15 cellular contexts compared by ENCODE assay signal in the genomic region with DNA sequence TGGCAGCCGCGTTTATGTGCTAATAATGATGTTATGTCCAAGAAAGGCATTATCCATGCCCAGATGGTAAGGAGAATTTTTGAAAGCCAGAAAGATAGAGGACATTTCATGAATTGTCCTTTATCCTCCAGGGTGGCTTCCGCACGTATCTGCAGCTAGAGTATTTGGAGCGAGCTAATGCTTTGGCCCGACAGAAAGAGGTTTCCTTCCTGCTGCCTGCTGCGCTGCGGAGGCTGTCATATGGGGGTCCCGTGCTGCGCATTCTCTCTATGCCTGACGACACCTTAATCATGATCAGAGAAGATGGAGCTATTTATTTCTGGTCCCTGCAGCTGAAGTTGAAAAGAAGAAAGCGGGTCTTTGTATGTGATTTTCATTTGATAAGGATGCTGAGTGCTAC.
DNase-seq lines count a peak whose midpoint lies in the region; ATAC-seq, FAIRE-seq and TF ChIP-seq lines count a peak whose summit lies in the region.
"Had no signal": no experiment of that assay in that cellular context is flagged by ENCODE, and none has a peak within 500 bp of the region (broad histone marks: within the 10 kb centered on the region; RNA-seq: fewer than 3 reads in every experiment).

No MANE protein-coding gene starts in this region.

- H3K27ac ChIP-seq in astrocyte (ENCODE audit: low read depth, low read length) (no peak overlapping the region), dorsolateral prefrontal cortex (peak overlapping the region in 33 of 59 donors; percentile 2 to 64 (median 32))

- H3K9me3 ChIP-seq in astrocyte (ENCODE audit: insufficient read depth, low read depth, low read length) = no peaks in the 10 kb centered on the region
- H3K9me3 ChIP-seq in mucosa of descending colon = no peaks in the 10 kb centered on the region
- H3K9me3 ChIP-seq: HAP-1 had no signal

- H3K4me3 ChIP-seq in astrocyte (ENCODE audit: insufficient read depth, low read depth, low read length) (no peak overlapping the region), dorsolateral prefrontal cortex (peak overlapping the region in 31 of 59 donors; percentile 1 to 55 (median 18)), mucosa of descending colon (no peak overlapping the region)
- H3K4me3 ChIP-seq: HAP-1 had no signal

- no peaks in the 10 kb centered on the region for H3K79me2 ChIP-seq in astrocyte (ENCODE audit: insufficient read depth, low read length)

- peak; percentile 87 for DNase-seq in G401 (ENCODE audit: low spot score)
- DNase-seq in astrocyte (ENCODE audit: low read depth) = no peak
- peak in 2 of 10 donors; percentile 39 to 67 for DNase-seq in dorsolateral prefrontal cortex
- DNase-seq in occipital lobe (lab: John Stamatoyannopoulos, UW) = peak; percentile 5
- no peak for DNase-seq in mucosa of descending colon
- DNase-seq in activated T-helper 1 cell treated with anti-CD3 and anti-CD28 coated beads, Interleukin-12 subunit alpha, Interleukin-12 subunit beta, Interleukin-2, Interleukin-4 antibody, amounts not matched to agents 30 ng/mL and 10 ng/mL and 1 ng/mL, durations not matched to agents 14 hours and 24 hours and 36 hours (ENCODE audit: low spot score) = no peak
- DNase-seq in natural killer cell = no peak
- DNase-seq: CD8-positive, alpha-beta T cell; COR-L47 had no signal

- FAIRE-seq in astrocyte (lab: Jason Lieb, UNC) = no peak
- FAIRE-seq: A204.1, GM18507, H1, HTR-8/SVneo had no signal

- H3K4me1 Mint-ChIP-seq in astrocyte (ENCODE audit: low read depth, unreplicated experiment) = peaks cover 6% of the 10 kb centered on the region
- H3K4me1 Mint-ChIP-seq in activated T-helper 1 cell treated with anti-CD3 and anti-CD28 coated beads, Interleukin-12 subunit alpha, Interleukin-12 subunit beta, Interleukin-2, Interleukin-4 antibody, amounts not matched to agents 30 ng/mL and 10 ng/mL and 1 ng/mL, durations not matched to agents 14 hours and 24 hours and 36 hours (ENCODE audit: low read depth) = no peaks in the 10 kb centered on the region
- no peaks in the 10 kb centered on the region for H3K4me1 Mint-ChIP-seq in natural killer cell
- H3K4me1 Mint-ChIP-seq: CD14-positive monocyte had no signal

- no peak for TF ChIP-seq CTCF in astrocyte (IDR thresholded peaks at IDR 0.05; ENCODE audit: insufficient read depth, low read depth, low read length)
- TF ChIP-seq CTCF in dorsolateral prefrontal cortex (IDR thresholded peaks at IDR 0.05 in 54 of 56, conservative IDR thresholded peaks at IDR 0.05 in 2 of 56; ENCODE audit: low read depth in 1 of 56, partially characterized antibody in 56 of 56) = no peak
- no peak for TF ChIP-seq CTCF in mucosa of descending colon (IDR thresholded peaks at IDR 0.05)
- no peak for TF ChIP-seq CTCF in natural killer cell (IDR thresholded peaks at IDR 0.05)

- in situ Hi-C loops in G401 (cut with HindIII; ENCODE audit: low sequenced_read_pairs) = no loop called here

- H2AFZ ChIP-seq in astrocyte (ENCODE audit: low read depth, low read length) = no peak overlapping the region

- H3K27me3 Mint-ChIP-seq in astrocyte (ENCODE audit: low read depth, unreplicated experiment) (peaks cover 32% of the 10 kb centered on the region), natural killer cell (ENCODE audit: low read depth in 2 of 2) (peaks cover 17 to 46% of the 10 kb centered on the region in 2 donors)
- H3K27me3 Mint-ChIP-seq in activated T-helper 1 cell treated with anti-CD3 and anti-CD28 coated beads, Interleukin-12 subunit alpha, Interleukin-12 subunit beta, Interleukin-2, Interleukin-4 antibody, amounts not matched to agents 30 ng/mL and 10 ng/mL and 1 ng/mL, durations not matched to agents 14 hours and 24 hours and 36 hours (ENCODE audit: insufficient read depth) = peaks cover 28% of the 10 kb centered on the region

- peak overlapping the region; percentile 16 for H3K4me2 ChIP-seq in astrocyte (ENCODE audit: low read length)

- no peaks in the 10 kb centered on the region for H3K36me3 Mint-ChIP-seq in astrocyte (ENCODE audit: low read depth, unreplicated experiment)
- H3K36me3 Mint-ChIP-seq in activated T-helper 1 cell treated with anti-CD3 and anti-CD28 coated beads, Interleukin-12 subunit alpha, Interleukin-12 subunit beta, Interleukin-2, Interleukin-4 antibody, amounts not matched to agents 30 ng/mL and 10 ng/mL and 1 ng/mL, durations not matched to agents 14 hours and 24 hours and 36 hours (ENCODE audit: low read depth) = no peaks in the 10 kb centered on the region
- no peaks in the 10 kb centered on the region for H3K36me3 Mint-ChIP-seq in natural killer cell
- H3K36me3 Mint-ChIP-seq: CD14-positive monocyte; CD8-positive, alpha-beta T cell had no signal

- H3K9ac ChIP-seq in astrocyte (ENCODE audit: low read length) = no peak overlapping the region

- intact Hi-C loops in dorsolateral prefrontal cortex (cut with DNase I) (no loop called here), mucosa of descending colon (cut with DNase I, micrococcal nuclease) (no loop called here), natural killer cell (cut with micrococcal nuclease) (no loop called here)
- intact Hi-C loops in activated T-helper 1 cell treated with anti-CD3 and anti-CD28 coated beads, Interleukin-12 subunit alpha, Interleukin-12 subunit beta, Interleukin-2, Interleukin-4 antibody, amounts not matched to agents 30 ng/mL and 10 ng/mL and 1 ng/mL, durations not matched to agents 14 hours and 24 hours and 36 hours (cut with micrococcal nuclease) = no loop called here

- H3K9me3 Mint-ChIP-seq in astrocyte (ENCODE audit: unreplicated experiment) (peaks cover 3% of the 10 kb centered on the region), natural killer cell (no peaks in the 10 kb centered on the region)
- H3K9me3 Mint-ChIP-seq in activated T-helper 1 cell treated with anti-CD3 and anti-CD28 coated beads, Interleukin-12 subunit alpha, Interleukin-12 subunit beta, Interleukin-2, Interleukin-4 antibody, amounts not matched to agents 30 ng/mL and 10 ng/mL and 1 ng/mL, durations not matched to agents 14 hours and 24 hours and 36 hours = no peaks in the 10 kb centered on the region
- H3K9me3 Mint-ChIP-seq: CD8-positive, alpha-beta T cell had no signal

- no peak overlapping the region for H3K27ac Mint-ChIP-seq in astrocyte (ENCODE audit: unreplicated experiment)
- no peak overlapping the region for H3K27ac Mint-ChIP-seq in activated T-helper 1 cell treated with anti-CD3 and anti-CD28 coated beads, Interleukin-12 subunit alpha, Interleukin-12 subunit beta, Interleukin-2, Interleukin-4 antibody, amounts not matched to agents 30 ng/mL and 10 ng/mL and 1 ng/mL, durations not matched to agents 14 hours and 24 hours and 36 hours
- no peak overlapping the region for H3K27ac Mint-ChIP-seq in natural killer cell
- H3K27ac Mint-ChIP-seq: CD14-positive monocyte; CD8-positive, alpha-beta T cell had no signal

- ATAC-seq in mucosa of descending colon (no peak), natural killer cell (no peak)
- ATAC-seq: CD8-positive, alpha-beta T cell had no signal

- no peaks in the 10 kb centered on the region for H4K20me1 ChIP-seq in astrocyte (ENCODE audit: insufficient read depth, low read length)

- no peaks in the 10 kb centered on the region for H3K36me3 ChIP-seq in astrocyte (ENCODE audit: insufficient read depth, low read length)
- H3K36me3 ChIP-seq in mucosa of descending colon (ENCODE audit: low read depth) = no peaks in the 10 kb centered on the region
- H3K36me3 ChIP-seq: HAP-1 had no signal

- H3K4me3 Mint-ChIP-seq in astrocyte (ENCODE audit: unreplicated experiment) (no peak overlapping the region), natural killer cell (no peak overlapping the region)
- H3K4me3 Mint-ChIP-seq in activated T-helper 1 cell treated with anti-CD3 and anti-CD28 coated beads, Interleukin-12 subunit alpha, Interleukin-12 subunit beta, Interleukin-2, Interleukin-4 antibody, amounts not matched to agents 30 ng/mL and 10 ng/mL and 1 ng/mL, durations not matched to agents 14 hours and 24 hours and 36 hours = no peak overlapping the region
- H3K4me3 Mint-ChIP-seq: CD14-positive monocyte; CD8-positive, alpha-beta T cell had no signal

- H3K27me3 ChIP-seq in astrocyte (ENCODE audit: insufficient read depth, low read length) (peaks cover 2% of the 10 kb centered on the region), dorsolateral prefrontal cortex (no peaks in the 10 kb centered on the region)

- no peaks in the 10 kb centered on the region for H3K4me1 ChIP-seq in astrocyte (ENCODE audit: insufficient read depth, low read length)
- H3K4me1 ChIP-seq in mucosa of descending colon (ENCODE audit: low read depth) = no peaks in the 10 kb centered on the region

Comparison
In these comparisons a context has a peak if more than half of its experiments do, and no peak if none do; other contexts are left out.
1. DNase-seq: peak in G401 (single experiment) and occipital lobe (single experiment); none in astrocyte (single experiment), mucosa of descending colon (0 of 3), activated T-helper 1 cell treated with anti-CD3 and anti-CD28 coated beads, Interleukin-12 subunit alpha, Interleukin-12 subunit beta, Interleukin-2, Interleukin-4 antibody, amounts not matched to agents 30 ng/mL and 10 ng/mL and 1 ng/mL, durations not matched to agents 14 hours and 24 hours and 36 hours (single experiment) and natural killer cell (single experiment).
2. H3K4me3 ChIP-seq: peak in dorsolateral prefrontal cortex (31 of 59); none in astrocyte (single experiment) and mucosa of descending colon (single experiment).